Comparison of ENCODE assay signal across 7 cellular contexts in the genomic region with DNA sequence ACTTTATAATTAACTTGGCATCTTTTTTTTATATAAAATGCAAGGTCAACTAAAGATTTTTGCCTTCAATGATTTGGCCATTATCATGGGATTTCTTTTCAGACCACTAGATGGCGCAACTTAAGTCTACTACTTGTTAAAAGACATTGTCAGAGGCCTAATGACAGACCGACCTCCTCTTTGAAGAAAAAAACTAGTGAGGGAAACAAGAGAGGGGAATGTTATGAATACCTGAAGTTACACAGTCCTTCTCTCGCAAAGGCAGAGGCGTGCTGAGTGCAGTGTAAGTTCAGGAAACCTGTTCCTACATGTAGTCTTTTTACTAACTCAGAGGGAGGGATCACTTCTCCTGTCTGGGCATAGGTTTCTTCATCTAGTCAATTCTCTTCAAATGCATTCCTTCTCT. TPM values are rescaled to one million over a fixed set of nuclear protein-coding genes. Genes with fewer than 3 reads are reported as not detected.
A peak's percentile ranks its signal among the peaks of the same experiment; 100 is the strongest.
DNase-seq lines count a peak whose midpoint lies in the region; ATAC-seq and TF ChIP-seq lines count a peak whose summit lies in the region.

No MANE protein-coding gene starts in this region.

- TF ChIP-seq CTCF in fibroblast of pulmonary artery (IDR thresholded peaks at IDR 0.05; ENCODE audit: low read length, missing control alignments) (peak; percentile 68), ovary (IDR thresholded peaks at IDR 0.05) (peak in 2 of 3 donors; percentile 19 to 25)

- peak; percentile 12 for DNase-seq in DMS79 (lab: John Stamatoyannopoulos, UW)
- DNase-seq in NCI-H1105 treated with DMSO at 0.1 percent for 48 hours (lab: John Stamatoyannopoulos, UW): peak; percentile 71
- DNase-seq in UCSD-AML1 (lab: John Stamatoyannopoulos, UW; ENCODE audit: unreplicated experiment): peak; percentile 14
- DNase-seq in fibroblast of pulmonary artery (ENCODE audit: low read depth): peak; percentile 82
- no peak for DNase-seq in ovary
- no peak for DNase-seq in NCI-H226

- no peaks in the 10 kb centered on the region for H3K4me1 ChIP-seq in ovary (ENCODE audit: insufficient read depth)

- TF ChIP-seq EP300 in ovary (IDR thresholded peaks at IDR 0.05): no peak

- no peaks in the 10 kb centered on the region for H3K27me3 ChIP-seq in ovary

- H3K36me3 ChIP-seq in ovary: no peaks in the 10 kb centered on the region

- no peak overlapping the region for H3K4me3 ChIP-seq in fibroblast of pulmonary artery (replicated peaks; ENCODE audit: low read depth, low read length)
- no peak overlapping the region for H3K4me3 ChIP-seq in ovary

- intact Hi-C loops in ovary (cut with DNase I): loop anchor here in 2 of 4 donors (10.0 kb wide), 2 partner anchors 261 to 271 kb away; a partner anchor contains a TSS

- TF ChIP-seq POLR2A in ovary (IDR thresholded peaks at IDR 0.05): no peak

- 11 to 14% (median 11%) methylated on average over 4 of the region's 4 CpGs for whole genome bisulfite sequencing in ovary, 3 donors

- no peak overlapping the region for H3K27ac ChIP-seq in ovary

- ATAC-seq in GM21390 (IDR thresholded peaks at IDR 0.05; ENCODE audit: unreplicated experiment): peak; percentile 66

- no peaks in the 10 kb centered on the region for H3K9me3 ChIP-seq in ovary

RNA-seq across cellular contexts. Expression of a gene that starts 9.3 kb away (rescaled TPM):
- under 1 TPM in 1 of 7 donors, not detected in 6; 0.10 TPM for total RNA-seq in ovary
- under 1 TPM; 0.08 to 0.20 TPM for polyA plus RNA-seq in ovary

RNA-seq across cellular contexts. Expression of a gene that starts 17.3 kb away (rescaled TPM):
- not detected for total RNA-seq in ovary
- polyA plus RNA-seq in ovary: under 1 TPM in 1 of 2 donors, not detected in 1; 0.38 TPM

RNA-seq across cellular contexts. Expression of a gene that starts 24.8 kb away (rescaled TPM):
- 1 to 10 TPM in 2 of 7 donors, under 1 TPM in 5; 0.20 to 1.2 (median 0.68) TPM for total RNA-seq in ovary
- polyA plus RNA-seq in ovary: 1 to 10 TPM in 1 of 2 donors, under 1 TPM in 1; 0.70 to 3.2 TPM

RNA-seq across cellular contexts. Expression of a gene that starts 35.1 kb away (rescaled TPM):
- 10 to 100 TPM; 36.5 to 53.0 (median 48.8) TPM for total RNA-seq in ovary
- polyA plus RNA-seq in ovary: 10 to 100 TPM; 56.8 to 82.2 TPM

Comparison
In these comparisons a context has a peak if more than half of its experiments do, and no peak if none do; other contexts are left out.
1. DNase-seq: peak in DMS79 (single experiment), NCI-H1105 treated with DMSO at 0.1 percent for 48 hours (single experiment), UCSD-AML1 (single experiment) and fibroblast of pulmonary artery (single experiment); none in ovary (0 of 5) and NCI-H226 (single experiment).